Comparison of ENCODE assay signal across 8 cellular contexts in the genomic region with DNA sequence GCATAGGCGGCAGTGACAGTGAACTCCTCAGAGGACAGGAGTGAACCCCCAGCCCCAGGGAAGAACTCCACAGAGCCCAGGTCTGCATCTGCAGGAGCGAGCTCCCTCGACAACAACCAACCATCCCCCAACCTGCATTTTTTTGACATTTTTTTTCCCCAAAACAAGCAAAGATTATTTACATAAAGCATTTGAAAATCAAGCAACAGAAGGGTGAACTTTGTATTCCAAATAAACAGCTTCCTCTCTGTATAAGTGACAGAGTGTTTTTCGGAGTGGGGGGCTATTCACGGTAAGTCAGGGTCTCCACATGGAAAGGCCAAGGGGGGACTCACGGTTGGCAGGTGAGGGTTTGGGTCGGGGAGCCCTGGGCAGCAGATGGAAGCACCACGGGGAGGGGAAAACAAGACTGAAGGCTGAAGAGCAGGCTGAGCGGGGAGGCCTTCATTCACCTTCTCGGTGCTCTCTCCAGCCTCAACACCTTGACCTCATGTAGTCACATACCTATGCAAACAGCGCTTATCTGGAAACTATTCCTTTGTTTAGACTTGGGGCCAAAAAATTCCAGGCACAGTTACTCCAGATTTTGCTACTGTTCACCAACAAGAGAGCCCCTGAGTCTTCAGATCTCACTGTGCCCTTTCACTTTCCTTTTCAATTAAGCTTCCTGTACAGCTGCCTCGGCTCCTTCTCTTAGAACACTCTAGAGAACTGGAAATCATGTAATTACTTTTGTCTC. TPM values are rescaled to one million over a fixed set of nuclear protein-coding genes. Genes with fewer than 3 reads are reported as not detected.
A peak's percentile ranks its signal among the peaks of the same experiment; 100 is the strongest.
DNase-seq lines count a peak whose midpoint lies in the region; ATAC-seq and TF ChIP-seq lines count a peak whose summit lies in the region.

No MANE protein-coding gene starts in this region.

- H3K36me3 Mint-ChIP-seq in Calu3 (ENCODE audit: insufficient read depth, unreplicated experiment) = no peaks in the 10 kb centered on the region
- peaks cover 6% of the 10 kb centered on the region for H3K36me3 Mint-ChIP-seq in activated T-helper 1 cell treated with anti-CD3 and anti-CD28 coated beads, Interleukin-12 subunit alpha, Interleukin-12 subunit beta, Interleukin-2, Interleukin-4 antibody, amounts not matched to agents 30 ng/mL and 10 ng/mL and 1 ng/mL, durations not matched to agents 14 hours and 24 hours and 36 hours (ENCODE audit: low read depth)

- H3K27me3 Mint-ChIP-seq in Calu3 (ENCODE audit: unreplicated experiment) = no peaks in the 10 kb centered on the region
- H3K27me3 Mint-ChIP-seq in activated T-helper 1 cell treated with anti-CD3 and anti-CD28 coated beads, Interleukin-12 subunit alpha, Interleukin-12 subunit beta, Interleukin-2, Interleukin-4 antibody, amounts not matched to agents 30 ng/mL and 10 ng/mL and 1 ng/mL, durations not matched to agents 14 hours and 24 hours and 36 hours (ENCODE audit: insufficient read depth) = peaks cover 6% of the 10 kb centered on the region

- H3K4me3 ChIP-seq in trophoblast cell (ENCODE audit: low read depth, low read length) = no peak overlapping the region

- H3K9me3 Mint-ChIP-seq in Calu3 (ENCODE audit: low read depth, unreplicated experiment) = no peaks in the 10 kb centered on the region
- H3K9me3 Mint-ChIP-seq in activated T-helper 1 cell treated with anti-CD3 and anti-CD28 coated beads, Interleukin-12 subunit alpha, Interleukin-12 subunit beta, Interleukin-2, Interleukin-4 antibody, amounts not matched to agents 30 ng/mL and 10 ng/mL and 1 ng/mL, durations not matched to agents 14 hours and 24 hours and 36 hours = no peaks in the 10 kb centered on the region

- H3K9ac ChIP-seq in trophoblast cell (ENCODE audit: low read length) = no peak overlapping the region

- H3K18ac ChIP-seq in trophoblast cell (ENCODE audit: low read length) = no peak overlapping the region

- H2BK12ac ChIP-seq in trophoblast cell (ENCODE audit: low read length) = no peak overlapping the region

- H3K27ac ChIP-seq in trophoblast cell (ENCODE audit: low read depth, low read length) = no peak overlapping the region

- peaks cover 17% of the 10 kb centered on the region for H3K4me1 Mint-ChIP-seq in Calu3 (ENCODE audit: low read depth, unreplicated experiment)
- peaks cover 69% of the 10 kb centered on the region for H3K4me1 Mint-ChIP-seq in activated T-helper 1 cell treated with anti-CD3 and anti-CD28 coated beads, Interleukin-12 subunit alpha, Interleukin-12 subunit beta, Interleukin-2, Interleukin-4 antibody, amounts not matched to agents 30 ng/mL and 10 ng/mL and 1 ng/mL, durations not matched to agents 14 hours and 24 hours and 36 hours (ENCODE audit: low read depth)

- intact Hi-C loops in Calu3 (cut with micrococcal nuclease; ENCODE audit: unreplicated experiment) = no loop called here
- intact Hi-C loops in activated T-helper 1 cell treated with anti-CD3 and anti-CD28 coated beads, Interleukin-12 subunit alpha, Interleukin-12 subunit beta, Interleukin-2, Interleukin-4 antibody, amounts not matched to agents 30 ng/mL and 10 ng/mL and 1 ng/mL, durations not matched to agents 14 hours and 24 hours and 36 hours (cut with micrococcal nuclease) = loop anchor here (1.0 to 2.0 kb wide), 3 partner anchors 25 to 48 kb away; no protein-coding TSS in a partner anchor

- no peak overlapping the region for H4K91ac ChIP-seq in trophoblast cell (ENCODE audit: low read depth, low read length)

- H2AFZ ChIP-seq in trophoblast cell (ENCODE audit: insufficient read depth, low read length, poor library complexity) = peak overlapping the region; percentile 30

- peak overlapping the region; percentile 32 for H3K4me2 ChIP-seq in trophoblast cell (ENCODE audit: low read length)

- ATAC-seq in GM21515 (IDR thresholded peaks at IDR 0.05; ENCODE audit: unreplicated experiment) = peak; percentile 59

- no peak overlapping the region for H2BK120ac ChIP-seq in trophoblast cell (ENCODE audit: insufficient read depth, low read length, poor library complexity)

- no peak overlapping the region for H2BK5ac ChIP-seq in trophoblast cell (ENCODE audit: low read depth, low read length, poor library complexity)

- no peak overlapping the region for H2AK5ac ChIP-seq in trophoblast cell (ENCODE audit: low read length)

- DNase-seq in Calu3 (peak; percentile 8), NAMALWA (ENCODE audit: low spot score) (peak; percentile 81), foreskin melanocyte (peak; percentile 19), trophoblast cell (peak in 1 of 2 donors; percentile 23), NCI-H2081 treated with DMSO at 0.1 percent for 48 hours (lab: John Stamatoyannopoulos, UW) (no peak), NCI-H2081 (lab: John Stamatoyannopoulos, UW) (no peak)
- DNase-seq in activated T-helper 1 cell treated with anti-CD3 and anti-CD28 coated beads, Interleukin-12 subunit alpha, Interleukin-12 subunit beta, Interleukin-2, Interleukin-4 antibody, amounts not matched to agents 30 ng/mL and 10 ng/mL and 1 ng/mL, durations not matched to agents 14 hours and 24 hours and 36 hours (ENCODE audit: low spot score) = peak; percentile 35

- H3K79me2 ChIP-seq in trophoblast cell (ENCODE audit: control insufficient read depth, insufficient read depth, low read length, poor library complexity) = no peaks in the 10 kb centered on the region

- H3K27ac Mint-ChIP-seq in Calu3 (ENCODE audit: unreplicated experiment) = peak overlapping the region; percentile 88
- H3K27ac Mint-ChIP-seq in activated T-helper 1 cell treated with anti-CD3 and anti-CD28 coated beads, Interleukin-12 subunit alpha, Interleukin-12 subunit beta, Interleukin-2, Interleukin-4 antibody, amounts not matched to agents 30 ng/mL and 10 ng/mL and 1 ng/mL, durations not matched to agents 14 hours and 24 hours and 36 hours = peak overlapping the region; percentile 92

- no peaks in the 10 kb centered on the region for H3K36me3 ChIP-seq in trophoblast cell (ENCODE audit: control insufficient read depth in 1 of 2, insufficient read depth in 2 of 2, low read length in 2 of 2)

- H3K4me1 ChIP-seq in trophoblast cell (ENCODE audit: control insufficient read depth in 1 of 2, insufficient read depth in 2 of 2, low read length in 2 of 2) = peaks cover 6 to 10% of the 10 kb centered on the region in 2 experiments

- H4K12ac ChIP-seq in trophoblast cell (ENCODE audit: low read depth, low read length) = peak overlapping the region; percentile 35

- CTCF ChIA-PET in Calu3 (lab: Charles Lee) = interaction anchor here (0.6 to 1.2 kb wide), 2 partner anchors 15 to 61 kb away, joined by 4 to 7 read pairs; no protein-coding TSS in a partner anchor

- peak overlapping the region; percentile 69 for H3K4me3 Mint-ChIP-seq in Calu3 (ENCODE audit: low read depth, unreplicated experiment)
- peak overlapping the region; percentile 84 for H3K4me3 Mint-ChIP-seq in activated T-helper 1 cell treated with anti-CD3 and anti-CD28 coated beads, Interleukin-12 subunit alpha, Interleukin-12 subunit beta, Interleukin-2, Interleukin-4 antibody, amounts not matched to agents 30 ng/mL and 10 ng/mL and 1 ng/mL, durations not matched to agents 14 hours and 24 hours and 36 hours

- peak overlapping the region; percentile 29 for H4K8ac ChIP-seq in trophoblast cell (ENCODE audit: low read depth, low read length)

- H3K23ac ChIP-seq in trophoblast cell (ENCODE audit: low read length) = no peak overlapping the region

- no peaks in the 10 kb centered on the region for H3K9me3 ChIP-seq in trophoblast cell (ENCODE audit: insufficient read depth, low read depth, low read length)

- no peaks in the 10 kb centered on the region for H3K79me1 ChIP-seq in trophoblast cell (ENCODE audit: low read length)

- no CpG with 5 or more reads among the region's 12 CpGs for WGBS in trophoblast cell (ENCODE audit: extremely low coverage, insufficient coverage, insufficient read length)

- H3K14ac ChIP-seq in trophoblast cell (ENCODE audit: low read length) = no peak overlapping the region

- H3K4ac ChIP-seq in trophoblast cell (ENCODE audit: low read depth, low read length) = no peak overlapping the region

- BruUV-seq in Calu3 (replicated peaks; lab: Mats Ljungman, UMichigan) = no TSS peak

- H3K27me3 ChIP-seq in trophoblast cell (ENCODE audit: insufficient read depth, low read length) = no peaks in the 10 kb centered on the region

- no peak for TF ChIP-seq CTCF in Calu3 (IDR thresholded peaks at IDR 0.05; ENCODE audit: unreplicated experiment)

RNA-seq across cellular contexts. Expression of gene C2CD2, which starts 27.6 kb away (rescaled TPM):
- 13.6 and 15.8 TPM in 2 replicates for total RNA-seq in Calu3 (2022)
- total RNA-seq in activated T-helper 1 cell treated with anti-CD3 and anti-CD28 coated beads, Interleukin-12 subunit alpha, Interleukin-12 subunit beta, Interleukin-2, Interleukin-4 antibody, amounts not matched to agents 30 ng/mL and 10 ng/mL and 1 ng/mL, durations not matched to agents 14 hours and 24 hours and 36 hours = 9.5 and 10.2 TPM in 2 replicates
- 5.3 and 5.6 TPM in 2 replicates for polyA plus RNA-seq in trophoblast cell (2013)

RNA-seq across cellular contexts. Expression of gene PRDM15, which starts 47.1 kb away (rescaled TPM):
- total RNA-seq in Calu3 (2022) = 10.1 and 10.4 TPM in 2 replicates
- 18.1 and 18.4 TPM in 2 replicates for total RNA-seq in activated T-helper 1 cell treated with anti-CD3 and anti-CD28 coated beads, Interleukin-12 subunit alpha, Interleukin-12 subunit beta, Interleukin-2, Interleukin-4 antibody, amounts not matched to agents 30 ng/mL and 10 ng/mL and 1 ng/mL, durations not matched to agents 14 hours and 24 hours and 36 hours
- polyA plus RNA-seq in trophoblast cell (2013) = 3.3 and 3.6 TPM in 2 replicates

Comparison
In these comparisons a context has a peak if more than half of its experiments do, and no peak if none do; other contexts are left out.
1. DNase-seq: peak in Calu3 (single experiment), NAMALWA (single experiment), activated T-helper 1 cell treated with anti-CD3 and anti-CD28 coated beads, Interleukin-12 subunit alpha, Interleukin-12 subunit beta, Interleukin-2, Interleukin-4 antibody, amounts not matched to agents 30 ng/mL and 10 ng/mL and 1 ng/mL, durations not matched to agents 14 hours and 24 hours and 36 hours (single experiment) and foreskin melanocyte (single experiment); none in NCI-H2081 treated with DMSO at 0.1 percent for 48 hours (single experiment) and NCI-H2081 (0 of 2).